In the genomic region with DNA sequence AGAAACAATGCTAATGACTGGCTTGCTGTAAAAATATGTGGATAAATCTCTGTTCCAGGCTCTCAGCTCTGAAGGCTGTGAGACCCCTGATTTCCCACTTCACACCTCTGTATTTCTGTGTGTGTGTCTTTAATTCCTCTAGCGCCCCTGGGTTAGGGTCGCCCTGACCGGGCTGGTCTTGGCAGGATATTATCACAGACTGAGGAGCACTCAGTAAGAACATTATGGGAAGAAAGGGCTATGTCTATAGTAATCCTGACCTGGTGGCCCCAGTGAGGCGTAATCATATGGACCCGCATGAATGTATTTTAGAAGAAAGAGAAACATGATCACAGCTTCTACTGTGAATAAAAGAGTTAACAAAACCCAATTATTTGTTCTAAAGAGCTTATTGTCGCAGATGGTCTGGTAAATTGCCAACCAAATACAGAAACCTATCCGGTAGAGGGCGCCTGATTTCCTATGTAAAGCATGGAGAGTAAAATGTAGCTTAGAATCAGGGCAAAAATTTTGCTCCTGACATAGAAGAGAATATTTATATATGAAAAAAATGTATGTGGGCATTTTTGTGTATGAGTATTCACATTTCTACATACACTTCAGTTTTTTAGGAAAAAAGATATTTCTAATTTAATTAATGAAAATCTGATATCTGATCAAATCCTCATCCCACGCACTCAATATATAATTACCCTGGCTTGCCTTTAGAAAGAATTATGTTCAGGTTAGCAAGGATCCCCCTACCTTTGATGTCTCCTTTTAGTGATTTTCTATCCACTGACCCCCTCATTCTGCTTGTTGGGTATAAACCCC, we compare ENCODE assay signal across 8 cellular contexts. TPM values are rescaled to one million over a fixed set of nuclear protein-coding genes. Genes with fewer than 3 reads are reported as not detected.
DNase-seq lines count a peak whose midpoint lies in the region; ATAC-seq and TF ChIP-seq lines count a peak whose summit lies in the region.

No MANE protein-coding gene starts in this region.

- H3K4me3 ChIP-seq in left ventricle myocardium inferior (no peak overlapping the region), right atrium auricular region (no peak overlapping the region)

- TF ChIP-seq CTCF in left ventricle myocardium inferior (IDR thresholded peaks at IDR 0.05; ENCODE audit: borderline replicate concordance) (peak; percentile 52), right atrium auricular region (IDR thresholded peaks at IDR 0.05) (peak in 1 of 2 donors; percentile 50), foreskin keratinocyte (conservative IDR thresholded peaks at IDR 0.05) (peak; percentile 73)

- no peaks in the 10 kb centered on the region for H3K4me1 Mint-ChIP-seq in activated CD4-positive, alpha-beta T cell treated with anti-CD3 and anti-CD28 coated beads, Interleukin-2, amount 10 ng/mL, durations not matched to agents 7 days and 5 days

- peaks cover 29% of the 10 kb centered on the region for H3K27me3 Mint-ChIP-seq in activated CD4-positive, alpha-beta T cell treated with anti-CD3 and anti-CD28 coated beads, Interleukin-2, amount 10 ng/mL, durations not matched to agents 7 days and 5 days

- H3K9me3 Mint-ChIP-seq in activated CD4-positive, alpha-beta T cell treated with anti-CD3 and anti-CD28 coated beads, Interleukin-2, amount 10 ng/mL, durations not matched to agents 7 days and 5 days = no peaks in the 10 kb centered on the region

- H3K36me3 Mint-ChIP-seq in activated CD4-positive, alpha-beta T cell treated with anti-CD3 and anti-CD28 coated beads, Interleukin-2, amount 10 ng/mL, durations not matched to agents 7 days and 5 days (ENCODE audit: low read depth) = no peaks in the 10 kb centered on the region

- CTCF ChIA-PET in activated CD4-positive, alpha-beta T cell treated with anti-CD3 and anti-CD28 coated beads, Interleukin-2, amount 10 ng/mL, durations not matched to agents 7 days and 5 days (lab: Charles Lee) = interaction anchor here (1.0 to 1.2 kb wide), 6 partner anchors 11 to 198 kb away, joined by 3 read pairs; no protein-coding TSS in a partner anchor

- DNase-seq in left ventricle myocardium inferior (no peak), right atrium auricular region (ENCODE audit: low spot score) (no peak), NCI-H146 treated with DMSO at 0.1 percent for 48 hours (lab: John Stamatoyannopoulos, UW; ENCODE audit: unreplicated experiment) (peak; percentile 13), foreskin keratinocyte (no peak), GF-D8 (lab: John Stamatoyannopoulos, UW) (no peak)
- DNase-seq in activated CD4-positive, alpha-beta T cell treated with anti-CD3 and anti-CD28 coated beads, Interleukin-2, amount 10 ng/mL, durations not matched to agents 7 days and 5 days = peak; percentile 72
- DNase-seq in stimulated activated CD4-positive, alpha-beta T cell treated with anti-CD3 and anti-CD28 coated beads, Interleukin-12 subunit alpha, Interleukin-12 subunit beta, amount 100 ng/mL, for 48 hours (ENCODE audit: low read depth in 2 of 3, low spot score in 1 of 3) = peak in 2 of 3 donors; percentile 28 to 64
- DNase-seq in activated CD4-positive, CD25-positive, alpha-beta regulatory T cell treated with anti-CD3 and anti-CD28 coated beads, Interleukin-2, amount 50 U/mL, for 72 hours = no peak

- intact Hi-C loops in left ventricle myocardium inferior (cut with micrococcal nuclease) = no loop called here

- H3K27ac ChIP-seq in left ventricle myocardium inferior (replicated peaks) (no peak overlapping the region), right atrium auricular region (no peak overlapping the region), foreskin keratinocyte (no peak overlapping the region)

- H3K9me3 ChIP-seq in left ventricle myocardium inferior (replicated peaks) = no peaks in the 10 kb centered on the region
- no peaks in the 10 kb centered on the region for H3K9me3 ChIP-seq in right atrium auricular region

- no peak overlapping the region for H3K4me3 Mint-ChIP-seq in activated CD4-positive, alpha-beta T cell treated with anti-CD3 and anti-CD28 coated beads, Interleukin-2, amount 10 ng/mL, durations not matched to agents 7 days and 5 days

- POLR2A ChIA-PET in activated CD4-positive, alpha-beta T cell treated with anti-CD3 and anti-CD28 coated beads, Interleukin-2, amount 10 ng/mL, durations not matched to agents 7 days and 5 days (lab: Charles Lee) = no interaction called here

- peak; percentile 32 for ATAC-seq in foreskin keratinocyte

- H3K27me3 ChIP-seq in left ventricle myocardium inferior (ENCODE audit: low read depth) = peaks cover 56% of the 10 kb centered on the region
- H3K27me3 ChIP-seq in right atrium auricular region = no peaks in the 10 kb centered on the region
- H3K27me3 ChIP-seq in foreskin keratinocyte = peaks cover 88% of the 10 kb centered on the region

- H3K4me1 ChIP-seq in left ventricle myocardium inferior (no peaks in the 10 kb centered on the region), right atrium auricular region (no peaks in the 10 kb centered on the region), foreskin keratinocyte (no peaks in the 10 kb centered on the region)

- no peak overlapping the region for H3K27ac Mint-ChIP-seq in activated CD4-positive, alpha-beta T cell treated with anti-CD3 and anti-CD28 coated beads, Interleukin-2, amount 10 ng/mL, durations not matched to agents 7 days and 5 days

- H3K36me3 ChIP-seq in left ventricle myocardium inferior = no peaks in the 10 kb centered on the region
- H3K36me3 ChIP-seq in right atrium auricular region = no peaks in the 10 kb centered on the region

RNA-seq across cellular contexts. Expression of gene IFNA1, which starts 5.8 kb away (rescaled TPM):
- total RNA-seq in left ventricle myocardium inferior = not detected
- not detected for total RNA-seq in right atrium auricular region
- not detected for total RNA-seq in activated CD4-positive, alpha-beta T cell treated with anti-CD3 and anti-CD28 coated beads, Interleukin-2, amount 10 ng/mL, durations not matched to agents 7 days and 5 days
- not detected in 2 replicates for total RNA-seq in foreskin keratinocyte
- not detected in 2 replicates for polyA plus RNA-seq in foreskin keratinocyte

RNA-seq across cellular contexts. Expression of gene IFNA8, which starts 25.5 kb away (rescaled TPM):
- not detected for total RNA-seq in left ventricle myocardium inferior
- total RNA-seq in right atrium auricular region = not detected
- total RNA-seq in activated CD4-positive, alpha-beta T cell treated with anti-CD3 and anti-CD28 coated beads, Interleukin-2, amount 10 ng/mL, durations not matched to agents 7 days and 5 days = not detected
- not detected in 2 replicates for total RNA-seq in foreskin keratinocyte
- polyA plus RNA-seq in foreskin keratinocyte = not detected in 2 replicates

RNA-seq across cellular contexts. Expression of gene IFNE, which starts 47.7 kb away (rescaled TPM):
- total RNA-seq in left ventricle myocardium inferior = not detected
- not detected for total RNA-seq in right atrium auricular region
- not detected for total RNA-seq in activated CD4-positive, alpha-beta T cell treated with anti-CD3 and anti-CD28 coated beads, Interleukin-2, amount 10 ng/mL, durations not matched to agents 7 days and 5 days
- 1.4 and 1.9 TPM in 2 replicates for total RNA-seq in foreskin keratinocyte
- polyA plus RNA-seq in foreskin keratinocyte = 0.30 and 0.60 TPM in 2 replicates

RNA-seq across cellular contexts. Expression of gene IFNA2, which starts 49.2 kb away (rescaled TPM):
- total RNA-seq in left ventricle myocardium inferior (not detected), right atrium auricular region (not detected), foreskin keratinocyte (not detected in 2 replicates)
- total RNA-seq in activated CD4-positive, alpha-beta T cell treated with anti-CD3 and anti-CD28 coated beads, Interleukin-2, amount 10 ng/mL, durations not matched to agents 7 days and 5 days = not detected
- polyA plus RNA-seq in foreskin keratinocyte = not detected in 2 replicates

Comparison
In these comparisons a context has a peak if more than half of its experiments do, and no peak if none do; other contexts are left out.
1. DNase-seq: peak in NCI-H146 treated with DMSO at 0.1 percent for 48 hours (single experiment), activated CD4-positive, alpha-beta T cell treated with anti-CD3 and anti-CD28 coated beads, Interleukin-2, amount 10 ng/mL, durations not matched to agents 7 days and 5 days (single experiment) and stimulated activated CD4-positive, alpha-beta T cell treated with anti-CD3 and anti-CD28 coated beads, Interleukin-12 subunit alpha, Interleukin-12 subunit beta, amount 100 ng/mL, for 48 hours (2 of 3); none in left ventricle myocardium inferior (single experiment), right atrium auricular region (single experiment), foreskin keratinocyte (0 of 2), activated CD4-positive, CD25-positive, alpha-beta regulatory T cell treated with anti-CD3 and anti-CD28 coated beads, Interleukin-2, amount 50 U/mL, for 72 hours (single experiment) and GF-D8 (single experiment).